1 cellular context compared by ENCODE assay signal in genomic region chr7:1558181-1558811, GRCh38.
TF ChIP-seq lines count a peak whose summit lies in the region.

No MANE protein-coding gene starts in this region.

TF ChIP-seq in HEK293, 187 proteins besides CTCF, POLR2A, EP300 and RAD21 (continued from another document):
- no peak for TF ChIP-seq ZNF513 (tag by site-specific recombination; IDR thresholded peaks at IDR 0.05)
- no peak for TF ChIP-seq ZBTB17 (tag by site-specific recombination; IDR thresholded peaks at IDR 0.05)
- no peak for TF ChIP-seq ZNF626 (tag by site-specific recombination; IDR thresholded peaks at IDR 0.05)
- TF ChIP-seq SCRT1 (tag by site-specific recombination; IDR thresholded peaks at IDR 0.05; ENCODE audit: borderline replicate concordance), result peak; percentile 61; the same call in 1 of the 2 replicates
- TF ChIP-seq ZBTB20 (tag by site-specific recombination; IDR thresholded peaks at IDR 0.05), result no peak
- TF ChIP-seq, protein P1, sequence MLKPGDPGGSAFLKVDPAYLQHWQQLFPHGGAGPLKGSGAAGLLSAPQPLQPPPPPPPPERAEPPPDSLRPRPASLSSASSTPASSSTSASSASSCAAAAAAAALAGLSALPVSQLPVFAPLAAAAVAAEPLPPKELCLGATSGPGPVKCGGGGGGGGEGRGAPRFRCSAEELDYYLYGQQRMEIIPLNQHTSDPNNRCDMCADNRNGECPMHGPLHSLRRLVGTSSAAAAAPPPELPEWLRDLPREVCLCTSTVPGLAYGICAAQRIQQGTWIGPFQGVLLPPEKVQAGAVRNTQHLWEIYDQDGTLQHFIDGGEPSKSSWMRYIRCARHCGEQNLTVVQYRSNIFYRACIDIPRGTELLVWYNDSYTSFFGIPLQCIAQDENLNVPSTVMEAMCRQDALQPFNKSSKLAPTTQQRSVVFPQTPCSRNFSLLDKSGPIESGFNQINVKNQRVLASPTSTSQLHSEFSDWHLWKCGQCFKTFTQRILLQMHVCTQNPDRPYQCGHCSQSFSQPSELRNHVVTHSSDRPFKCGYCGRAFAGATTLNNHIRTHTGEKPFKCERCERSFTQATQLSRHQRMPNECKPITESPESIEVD (tag by site-specific recombination; IDR thresholded peaks at IDR 0.05), result no peak
- TF ChIP-seq SCRT2 (tag by site-specific recombination; IDR thresholded peaks at IDR 0.05), result peak; percentile 57; the same call in 1 of the 2 replicates
